9 cellular contexts compared by ENCODE assay signal in genomic region chr4:76607266-76607799, GRCh38.
DNase-seq lines count a peak whose midpoint lies in the region; ATAC-seq and TF ChIP-seq lines count a peak whose summit lies in the region.
"Had no signal": no experiment of that assay in that cellular context is flagged by ENCODE, and none has a peak within 500 bp of the region (broad histone marks: within the 10 kb centered on the region; RNA-seq: fewer than 3 reads in every experiment).

No MANE protein-coding gene starts in this region.

- intact Hi-C loops in tibial artery (cut with DNase I; ENCODE audit: low total_unique reads) (no loop called here), lower leg skin (cut with DNase I; ENCODE audit: low total_unique reads) (no loop called here)

- ATAC-seq in HG02943 (IDR thresholded peaks at IDR 0.05; ENCODE audit: low read depth, unreplicated experiment) (peak; percentile 92), SK-N-SH treated with all-trans-retinoic acid at 6 μM for 48 hours (peak; percentile 77)

- no peak for TF ChIP-seq CTCF in tibial artery (IDR thresholded peaks at IDR 0.05)
- TF ChIP-seq CTCF in lower leg skin (IDR thresholded peaks at IDR 0.05) = no peak

- H3K9me3 ChIP-seq in tibial artery = no peaks in the 10 kb centered on the region
- H3K9me3 ChIP-seq: ovary had no signal

- H3K4me1 ChIP-seq in tibial artery = peaks cover 0 to 97% (median 69%) of the 10 kb centered on the region in 4 donors

- 41 to 42% methylated on average over 3 of the region's 3 CpGs for WGBS in lower leg skin, 2 donors

- TF ChIP-seq POLR2A in lower leg skin (IDR thresholded peaks at IDR 0.05) = no peak

- H3K4me3 ChIP-seq in tibial artery = no peak overlapping the region
- no peak overlapping the region for H3K4me3 ChIP-seq in lower leg skin (ENCODE audit: low read depth, poor library complexity, severe bottlenecking)
- H3K4me3 ChIP-seq: ovary had no signal

- H3K36me3 ChIP-seq in tibial artery = no peaks in the 10 kb centered on the region
- H3K36me3 ChIP-seq: ovary had no signal

- peak; percentile 35 for DNase-seq in GM19240 (ENCODE audit: insufficient read length, low spot score)
- DNase-seq in tibial artery = no peak
- DNase-seq in stimulated activated CD4-positive, alpha-beta T cell treated with anti-CD3 and anti-CD28 coated beads, Interleukin-4, amount 100 ng/mL, for 4 hours = no peak
- DNase-seq in lower leg skin (ENCODE audit: low spot score in 2 of 2) = no peak
- DNase-seq in stimulated activated naive CD4-positive, alpha-beta T cell treated with Interleukin-2 at 50 U/mL for 16 hours (lab: John Stamatoyannopoulos, UW) = no peak
- DNase-seq: activated B cell treated with CpG ODN at 0.5 μM for 24 hours, ovary had no signal

- peak overlapping the region; percentile 57 to 84 for H3K27ac ChIP-seq in tibial artery
- H3K27ac ChIP-seq: ovary had no signal

- no peaks in the 10 kb centered on the region for H3K27me3 ChIP-seq in tibial artery
- H3K27me3 ChIP-seq: ovary had no signal

TF ChIP-seq in SK-N-SH treated with all-trans-retinoic acid at 6 μM for 48 hours, 23 proteins besides CTCF, POLR2A, EP300 and RAD21:
- TF ChIP-seq GLIS3 (CRISPR knock-in tag; IDR thresholded peaks at IDR 0.05) (no peak), ISL1 (CRISPR knock-in tag; IDR thresholded peaks at IDR 0.05) (peak; percentile 62), ZNF8 (CRISPR knock-in tag; IDR thresholded peaks at IDR 0.05) (no peak), TOX (CRISPR knock-in tag; IDR thresholded peaks at IDR 0.05; ENCODE audit: borderline replicate concordance) (no peak)
